ENCODE assay signal across 25 cellular contexts in genomic region chr20:52892023-52892422, GRCh38.
"Had no signal": no experiment of that assay in that cellular context is flagged by ENCODE, and none has a peak within 500 bp of the region (broad histone marks: within the 10 kb centered on the region; RNA-seq: fewer than 3 reads in every experiment).

No MANE protein-coding gene starts in this region.

- DNase-seq: colonic mucosa; cortex of kidney; dermis blood vessel endothelial cell; dorsolateral prefrontal cortex; effector CD4-positive, alpha-beta T cell; effector CD8-positive, alpha-beta T cell; effector memory CD4-positive, alpha-beta T cell; effector memory CD8-positive, alpha-beta T cell; endodermal cell; erythroblast; esophagus squamous epithelium; foreskin fibroblast; foreskin keratinocyte; foreskin melanocyte; gastrocnemius medialis; glutamatergic neuron; head of caudate nucleus; heart left ventricle; heart right ventricle had no signal

- ATAC-seq: effector memory CD8-positive, alpha-beta T cell; esophagus mucosa; foreskin keratinocyte; gastrocnemius medialis; gastroesophageal sphincter; heart left ventricle; heart right ventricle had no signal

- FAIRE-seq: colon, endometrium, endothelial cell of umbilical vein, frontal cortex had no signal
